9 cellular contexts compared by ENCODE assay signal in the genomic region with DNA sequence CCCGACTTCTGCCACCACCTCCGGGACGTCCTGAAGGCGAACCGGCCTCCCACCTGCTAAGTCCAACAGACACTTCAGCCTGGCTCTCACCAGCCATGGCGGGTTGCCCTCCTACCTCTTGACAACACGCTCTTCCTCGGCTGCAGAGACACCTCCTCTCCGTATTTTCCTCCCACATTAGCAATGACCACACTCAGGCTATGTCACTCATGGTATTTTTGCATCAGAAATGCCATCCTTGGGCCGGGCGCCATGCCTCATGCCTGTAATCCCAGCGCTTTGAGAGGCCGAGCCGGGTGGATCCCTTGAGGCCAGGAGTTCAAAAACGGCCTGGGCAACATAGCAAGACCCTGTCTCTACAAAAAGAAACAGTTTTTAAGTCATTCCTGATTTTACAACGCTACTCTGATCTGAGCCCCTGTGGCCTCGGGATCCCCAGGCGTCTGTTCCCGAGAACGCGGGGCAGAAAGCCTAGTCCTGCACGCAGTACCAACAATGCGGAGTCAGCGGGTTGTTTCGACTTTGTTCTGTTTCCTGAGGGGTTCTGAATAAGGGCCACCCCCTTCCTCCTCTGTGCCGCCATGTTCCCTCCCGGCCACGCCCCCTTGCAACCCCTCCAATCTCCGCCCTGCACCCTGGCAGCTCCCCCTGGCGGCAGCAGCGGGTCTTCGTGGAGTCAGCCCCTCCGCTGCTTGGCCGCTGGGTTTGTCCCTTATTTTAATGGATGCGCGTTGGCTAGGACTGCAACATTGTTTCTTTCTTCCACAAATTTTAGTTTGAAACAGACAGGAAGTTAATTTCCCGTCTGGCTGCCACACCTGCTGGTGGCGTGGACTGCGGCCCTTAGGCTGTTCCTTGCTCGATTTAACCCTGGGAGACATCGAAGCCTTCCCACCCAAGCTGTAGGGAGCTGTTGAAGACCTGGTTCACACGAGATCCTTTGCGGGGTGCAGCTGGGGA. TPM values are rescaled to one million over a fixed set of nuclear protein-coding genes. Genes with fewer than 3 reads are reported as not detected.
DNase-seq lines count a peak whose midpoint lies in the region; ATAC-seq, FAIRE-seq and TF ChIP-seq lines count a peak whose summit lies in the region.
"Had no signal": no experiment of that assay in that cellular context is flagged by ENCODE, and none has a peak within 500 bp of the region (broad histone marks: within the 10 kb centered on the region; RNA-seq: fewer than 3 reads in every experiment).

No MANE protein-coding gene starts in this region.

- H3K9ac ChIP-seq in rectal smooth muscle tissue (ENCODE audit: low read length): no peak overlapping the region

- DNase-seq in NCI-H2081 (lab: John Stamatoyannopoulos, UW) (peak; percentile 63 to 72), NCI-H2081 treated with DMSO at 0.1 percent for 48 hours (lab: John Stamatoyannopoulos, UW) (no peak), cardiac septum (ENCODE audit: low spot score) (peak; percentile 89), urothelium cell line (ENCODE audit: low spot score) (no peak)
- DNase-seq in activated naive CD4-positive, alpha-beta T cell treated with anti-CD3 and anti-CD28 coated beads, Interleukin-2, amount 50 U/mL, for 16 hours: peak; percentile 81

- no peaks in the 10 kb centered on the region for H3K27me3 ChIP-seq in rectal smooth muscle tissue (ENCODE audit: control insufficient read depth, insufficient read depth, low read length)

- peak overlapping the region; percentile 47 for H3K27ac ChIP-seq in rectal smooth muscle tissue (ENCODE audit: low read depth, low read length)

- no peaks in the 10 kb centered on the region for H3K4me1 ChIP-seq in rectal smooth muscle tissue (ENCODE audit: control insufficient read depth, insufficient read depth, low read length)

- ATAC-seq in HG03354 (IDR thresholded peaks at IDR 0.05; ENCODE audit: poor library complexity, severe bottlenecking, unreplicated experiment): peak; percentile 89
- ATAC-seq in SK-N-SH treated with all-trans-retinoic acid at 6 μM for 48 hours: peak; percentile 67

- no peaks in the 10 kb centered on the region for H3K36me3 ChIP-seq in rectal smooth muscle tissue (ENCODE audit: control insufficient read depth, insufficient read depth, low read length)

- H3K4me3 ChIP-seq in rectal smooth muscle tissue (ENCODE audit: low read length): peak overlapping the region; percentile 68

- peak; percentile 32 for FAIRE-seq in urothelium cell line (lab: Jason Lieb, UNC)
- FAIRE-seq: G401.6 had no signal

- intact Hi-C loops in cardiac septum (cut with DNase I): no loop called here

TF ChIP-seq in SK-N-SH treated with all-trans-retinoic acid at 6 μM for 48 hours, 23 proteins besides CTCF, POLR2A, EP300 and RAD21:
- TF ChIP-seq ZNF70 (CRISPR knock-in tag; IDR thresholded peaks at IDR 0.05): no peak
- no peak for TF ChIP-seq CSDC2 (CRISPR knock-in tag; IDR thresholded peaks at IDR 0.05)
- no peak for TF ChIP-seq ZFP3 (CRISPR knock-in tag; IDR thresholded peaks at IDR 0.05)
- no peak for TF ChIP-seq CREB5 (CRISPR knock-in tag; IDR thresholded peaks at IDR 0.05; ENCODE audit: low read depth)
- TF ChIP-seq BACH2 (CRISPR knock-in tag; IDR thresholded peaks at IDR 0.05; ENCODE audit: borderline replicate concordance): no peak
- TF ChIP-seq RARB (CRISPR knock-in tag; IDR thresholded peaks at IDR 0.05): no peak
- TF ChIP-seq GLIS3 (CRISPR knock-in tag; IDR thresholded peaks at IDR 0.05): no peak
- TF ChIP-seq, protein P1, sequence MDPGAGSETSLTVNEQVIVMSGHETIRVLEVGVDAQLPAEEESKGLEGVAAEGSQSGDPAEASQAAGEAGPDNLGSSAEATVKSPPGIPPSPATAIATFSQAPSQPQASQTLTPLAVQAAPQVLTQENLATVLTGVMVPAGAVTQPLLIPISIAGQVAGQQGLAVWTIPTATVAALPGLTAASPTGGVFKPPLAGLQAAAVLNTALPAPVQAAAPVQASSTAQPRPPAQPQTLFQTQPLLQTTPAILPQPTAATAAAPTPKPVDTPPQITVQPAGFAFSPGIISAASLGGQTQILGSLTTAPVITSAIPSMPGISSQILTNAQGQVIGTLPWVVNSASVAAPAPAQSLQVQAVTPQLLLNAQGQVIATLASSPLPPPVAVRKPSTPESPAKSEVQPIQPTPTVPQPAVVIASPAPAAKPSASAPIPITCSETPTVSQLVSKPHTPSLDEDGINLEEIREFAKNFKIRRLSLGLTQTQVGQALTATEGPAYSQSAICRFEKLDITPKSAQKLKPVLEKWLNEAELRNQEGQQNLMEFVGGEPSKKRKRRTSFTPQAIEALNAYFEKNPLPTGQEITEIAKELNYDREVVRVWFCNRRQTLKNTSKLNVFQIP (CRISPR knock-in tag; IDR thresholded peaks at IDR 0.05; ENCODE audit: borderline replicate concordance, low read depth): no peak
- TF ChIP-seq PPARA (CRISPR knock-in tag; IDR thresholded peaks at IDR 0.05; ENCODE audit: borderline replicate concordance): no peak
- TF ChIP-seq TSHZ2 (CRISPR knock-in tag; IDR thresholded peaks at IDR 0.05): no peak
- TF ChIP-seq ZNF8 (CRISPR knock-in tag; IDR thresholded peaks at IDR 0.05): no peak
- TF ChIP-seq ESRRG (CRISPR knock-in tag; IDR thresholded peaks at IDR 0.05): no peak
- no peak for TF ChIP-seq ISL1 (CRISPR knock-in tag; IDR thresholded peaks at IDR 0.05)
- no peak for TF ChIP-seq ZNF565 (CRISPR knock-in tag; conservative IDR thresholded peaks at IDR 0.05; ENCODE audit: low read depth)
- no peak for TF ChIP-seq TCF4 (CRISPR knock-in tag; IDR thresholded peaks at IDR 0.05; ENCODE audit: borderline replicate concordance)
- TF ChIP-seq PATZ1 (CRISPR knock-in tag; IDR thresholded peaks at IDR 0.05; ENCODE audit: borderline replicate concordance): no peak
- TF ChIP-seq SNAI2 (CRISPR knock-in tag; IDR thresholded peaks at IDR 0.05): no peak

RNA-seq across cellular contexts. Expression of gene ZFAND2A, which starts 9.7 kb away (rescaled TPM):
- total RNA-seq in cardiac septum: 8.8 TPM

Comparison
In these comparisons a context has a peak if more than half of its experiments do, and no peak if none do; other contexts are left out.
1. DNase-seq: peak in NCI-H2081 (2 of 2), activated naive CD4-positive, alpha-beta T cell treated with anti-CD3 and anti-CD28 coated beads, Interleukin-2, amount 50 U/mL, for 16 hours (single experiment) and cardiac septum (single experiment); none in NCI-H2081 treated with DMSO at 0.1 percent for 48 hours (single experiment) and urothelium cell line (single experiment).